Comparison of ENCODE assay signal across 30 cellular contexts in genomic region chr16:12163970-12164369, GRCh38.
"Had no signal": no experiment of that assay in that cellular context is flagged by ENCODE, and none has a peak within 500 bp of the region (broad histone marks: within the 10 kb centered on the region; RNA-seq: fewer than 3 reads in every experiment).

No MANE protein-coding gene starts in this region.

- H3K9me3 Mint-ChIP-seq: activated B cell treated with CpG ODN at 0.5 μM for 24 hours; activated CD8-positive, alpha-beta T cell treated with anti-CD3 and anti-CD28 coated beads for 36 hours; activated naive CD4-positive, alpha-beta T cell treated with anti-CD3 and anti-CD28 coated beads for 36 hours; activated T-cell treated with anti-CD3 and anti-CD28 coated beads, Interleukin-2, amount 50 U/mL, for 4 hours; activated T-helper 17 cell treated with anti-CD3 and anti-CD28 coated beads, Interleukin-2, amount 50 U/mL, for 72 hours; effector memory CD8-positive, alpha-beta T cell; T-helper 2 cell treated with Interferon-gamma antibody and Interleukin-4, amounts not matched to agents 5 μg/mL and 100 μg/mL, for 36 hours had no signal

- DNase-seq: activated B cell treated with CpG ODN at 0.5 μM for 24 hours; activated CD4-positive, alpha-beta T cell treated with anti-CD3 and anti-CD28 coated beads for 48 hours; activated CD4-positive, alpha-beta T cell treated with anti-CD3 and anti-CD28 coated beads, Interleukin-2, amount 50 U/mL, for 1 hour; activated CD4-positive, alpha-beta T cell treated with anti-CD3 and anti-CD28 coated beads, Interleukin-2, amount 50 U/mL, for 48 hours; activated CD8-positive, alpha-beta memory T cell treated with anti-CD3 and anti-CD28 coated beads for 24 hours; activated CD8-positive, alpha-beta T cell treated with anti-CD3 and anti-CD28 coated beads for 36 hours; activated effector memory CD4-positive, alpha-beta T cell treated with Interleukin-2 at 50 U/mL for 16 hours; activated naive CD4-positive, alpha-beta T cell treated with anti-CD3 and anti-CD28 coated beads for 36 hours; activated T-cell treated with anti-CD3 and anti-CD28 coated beads, Interleukin-2, amount 50 U/mL, for 4 hours; amygdala; aorta; body of pancreas; caudate nucleus; cortex of kidney; dermis blood vessel endothelial cell; effector CD4-positive, alpha-beta T cell; effector memory CD8-positive, alpha-beta T cell; erythroblast; foreskin keratinocyte; head of caudate nucleus; T-helper 1 cell; T-helper 17 cell; T1000; WERI-Rb-1 had no signal

- H3K4me3 Mint-ChIP-seq: activated B cell treated with CpG ODN at 0.5 μM for 24 hours; activated CD8-positive, alpha-beta T cell treated with anti-CD3 and anti-CD28 coated beads for 36 hours; activated naive CD4-positive, alpha-beta T cell treated with anti-CD3 and anti-CD28 coated beads for 36 hours; activated naive CD8-positive, alpha-beta T cell; activated T-cell treated with anti-CD3 and anti-CD28 coated beads, Interleukin-2, amount 50 U/mL, for 4 hours; activated T-helper 17 cell treated with anti-CD3 and anti-CD28 coated beads, Interleukin-2, amount 50 U/mL, for 72 hours; effector memory CD8-positive, alpha-beta T cell; T-helper 17 cell; T-helper 2 cell treated with Interferon-gamma antibody and Interleukin-4, amounts not matched to agents 5 μg/mL and 100 μg/mL, for 36 hours had no signal

- H3K27ac Mint-ChIP-seq: activated B cell treated with CpG ODN at 0.5 μM for 24 hours; activated CD8-positive, alpha-beta T cell treated with anti-CD3 and anti-CD28 coated beads for 36 hours; activated naive CD4-positive, alpha-beta T cell treated with anti-CD3 and anti-CD28 coated beads for 36 hours; activated naive CD8-positive, alpha-beta T cell; activated T-helper 17 cell treated with anti-CD3 and anti-CD28 coated beads, Interleukin-2, amount 50 U/mL, for 72 hours; effector memory CD8-positive, alpha-beta T cell; T-helper 17 cell; T-helper 2 cell treated with Interferon-gamma antibody and Interleukin-4, amounts not matched to agents 5 μg/mL and 100 μg/mL, for 36 hours had no signal

- H3K4me3 ChIP-seq: body of pancreas, esophagus muscularis mucosa, gastroesophageal sphincter had no signal

- H3K27me3 ChIP-seq: body of pancreas, esophagus muscularis mucosa, foreskin keratinocyte, gastroesophageal sphincter had no signal

- H3K27ac ChIP-seq: body of pancreas, esophagus muscularis mucosa, foreskin keratinocyte, gastroesophageal sphincter, WERI-Rb-1 had no signal

- H3K27me3 Mint-ChIP-seq: activated B cell treated with CpG ODN at 0.5 μM for 24 hours; activated CD8-positive, alpha-beta T cell treated with anti-CD3 and anti-CD28 coated beads for 36 hours; activated naive CD8-positive, alpha-beta T cell; activated T-helper 17 cell treated with anti-CD3 and anti-CD28 coated beads, Interleukin-2, amount 50 U/mL, for 72 hours; effector memory CD8-positive, alpha-beta T cell; T-helper 17 cell had no signal

- H3K36me3 ChIP-seq: WERI-Rb-1 had no signal

- ATAC-seq: activated CD4-positive, CD25-positive, alpha-beta regulatory T cell treated with anti-CD3 and anti-CD28 coated beads, Interleukin-2, amount 50 U/mL, for 24 hours; activated CD8-positive, alpha-beta T cell treated with anti-CD3 and anti-CD28 coated beads for 36 hours; activated T-cell treated with anti-CD3 and anti-CD28 coated beads, Interleukin-2, amount 50 U/mL, for 4 hours; activated T-helper 17 cell treated with anti-CD3 and anti-CD28 coated beads, Interleukin-2, amount 50 U/mL, for 72 hours; body of pancreas; effector memory CD8-positive, alpha-beta T cell; foreskin keratinocyte; gastroesophageal sphincter; T-helper 17 cell had no signal

- H3K4me1 ChIP-seq: body of pancreas, foreskin keratinocyte had no signal

- H3K9me3 ChIP-seq: body of pancreas, esophagus muscularis mucosa, gastroesophageal sphincter had no signal
